Comparison of ENCODE assay signal across 24 cellular contexts in genomic region chr7:3033136-3033535, GRCh38. TPM values are rescaled to one million over a fixed set of nuclear protein-coding genes. Genes with fewer than 3 reads are reported as not detected.
DNase-seq lines count a peak whose midpoint lies in the region; ATAC-seq and TF ChIP-seq lines count a peak whose summit lies in the region.
"Had no signal": no experiment of that assay in that cellular context is flagged by ENCODE, and none has a peak within 500 bp of the region (broad histone marks: within the 10 kb centered on the region; RNA-seq: fewer than 3 reads in every experiment).

No MANE protein-coding gene starts in this region.

- CTCF ChIA-PET in CD8-positive, alpha-beta T cell (lab: Charles Lee): interaction anchor here (1.3 kb wide), 1 partner anchor 122 kb away, joined by 3 read pairs; no protein-coding TSS in a partner anchor
- CTCF ChIA-PET in activated CD8-positive, alpha-beta T cell treated with anti-CD3 and anti-CD28 coated beads, Interleukin-2, amount 10 ng/mL, durations not matched to agents 7 days and 5 days (lab: Charles Lee): no interaction called here

- no peak for TF ChIP-seq CTCF in CD8-positive, alpha-beta T cell (IDR thresholded peaks at IDR 0.05)

- peak overlapping the region; percentile 1 for H3K4me3 Mint-ChIP-seq in CD8-positive, alpha-beta T cell
- no peak overlapping the region for H3K4me3 Mint-ChIP-seq in activated CD8-positive, alpha-beta T cell treated with anti-CD3 and anti-CD28 coated beads, Interleukin-2, amount 10 ng/mL, durations not matched to agents 7 days and 5 days
- H3K4me3 Mint-ChIP-seq in immature natural killer cell: peak overlapping the region in 3 of 5 donors; percentile 10 to 55 (median 15)
- H3K4me3 Mint-ChIP-seq: activated CD4-positive, alpha-beta T cell treated with anti-CD3 and anti-CD28 coated beads, Interleukin-2, amount 10 ng/mL, durations not matched to agents 7 days and 5 days had no signal

- no peaks in the 10 kb centered on the region for H3K9me3 ChIP-seq in CD8-positive, alpha-beta T cell (ENCODE audit: low read length)
- H3K9me3 ChIP-seq: left ventricle myocardium inferior, Peyer's patch, tibial artery had no signal

- H3K36me3 Mint-ChIP-seq in CD8-positive, alpha-beta T cell: peaks cover 68% of the 10 kb centered on the region
- peaks cover 73% of the 10 kb centered on the region for H3K36me3 Mint-ChIP-seq in activated CD8-positive, alpha-beta T cell treated with anti-CD3 and anti-CD28 coated beads, Interleukin-2, amount 10 ng/mL, durations not matched to agents 7 days and 5 days (ENCODE audit: low read depth)
- H3K36me3 Mint-ChIP-seq in immature natural killer cell: peaks cover 15 to 21% (median 15%) of the 10 kb centered on the region in 3 donors

- no peak overlapping the region for H3K27ac ChIP-seq in CD8-positive, alpha-beta T cell (ENCODE audit: low read depth, low read length)
- H3K27ac ChIP-seq: 22Rv1, foreskin keratinocyte, left ventricle myocardium inferior, Peyer's patch, tibial artery had no signal

- H3K4me1 Mint-ChIP-seq in CD8-positive, alpha-beta T cell (ENCODE audit: low read depth): peaks cover 74% of the 10 kb centered on the region
- H3K4me1 Mint-ChIP-seq in activated CD8-positive, alpha-beta T cell treated with anti-CD3 and anti-CD28 coated beads, Interleukin-2, amount 10 ng/mL, durations not matched to agents 7 days and 5 days (ENCODE audit: low read depth): peaks cover 56% of the 10 kb centered on the region
- peaks cover 84 to 85% of the 10 kb centered on the region in 2 donors for H3K4me1 Mint-ChIP-seq in immature natural killer cell

- no peaks in the 10 kb centered on the region for H3K27me3 Mint-ChIP-seq in CD8-positive, alpha-beta T cell (ENCODE audit: low read depth)
- H3K27me3 Mint-ChIP-seq in activated CD8-positive, alpha-beta T cell treated with anti-CD3 and anti-CD28 coated beads, Interleukin-2, amount 10 ng/mL, durations not matched to agents 7 days and 5 days (ENCODE audit: low read depth): no peaks in the 10 kb centered on the region
- H3K27me3 Mint-ChIP-seq in immature natural killer cell (ENCODE audit: low read depth in 3 of 3): peaks cover 0 to 5% (median 0%) of the 10 kb centered on the region in 3 donors
- H3K27me3 Mint-ChIP-seq: activated CD4-positive, alpha-beta T cell treated with anti-CD3 and anti-CD28 coated beads, Interleukin-2, amount 10 ng/mL, durations not matched to agents 7 days and 5 days had no signal

- no peak overlapping the region for H3K4me3 ChIP-seq in CD8-positive, alpha-beta T cell (ENCODE audit: low read depth, low read length)
- H3K4me3 ChIP-seq: left ventricle myocardium inferior, Peyer's patch, tibial artery had no signal

- intact Hi-C loops in CD8-positive, alpha-beta T cell (cut with DNase I, micrococcal nuclease): no loop called here

- peak; percentile 22 for DNase-seq in DMS79 treated with DMSO at 0.1 percent for 48 hours (lab: John Stamatoyannopoulos, UW)
- DNase-seq in DMS79 (lab: John Stamatoyannopoulos, UW): no peak
- no peak for DNase-seq in CD8-positive, alpha-beta T cell
- DNase-seq in activated CD8-positive, alpha-beta T cell treated with anti-CD3 and anti-CD28 coated beads, Interleukin-2, amount 10 ng/mL, durations not matched to agents 7 days and 5 days: no peak
- no peak for DNase-seq in immature natural killer cell
- DNase-seq in central memory CD4-positive, alpha-beta T cell: no peak
- DNase-seq in NCI-H2196 treated with DMSO at 0.1 percent for 48 hours (lab: John Stamatoyannopoulos, UW; ENCODE audit: unreplicated experiment): no peak
- DNase-seq: activated CD4-positive, alpha-beta T cell treated with anti-CD3 and anti-CD28 coated beads, Interleukin-2, amount 10 ng/mL, durations not matched to agents 7 days and 5 days; activated CD8-positive, alpha-beta memory T cell treated with anti-CD3 and anti-CD28 coated beads, Interleukin-2, amount 50 U/mL, for 4 hours; activated gamma-delta T cell treated with Interleukin-2 at 50 U/mL for 16 hours; cerebellar nuclear complex; erythroblast; foreskin keratinocyte; GOT3; Karpas-422; left ventricle myocardium inferior; NCI-H1930; NCI-H510A; NK-92 treated with Interleukin-12 subunit alpha and Interleukin-12 subunit beta, amount 100 ng/mL, for 24 hours; stimulated activated naive CD4-positive, alpha-beta T cell treated with Interleukin-2 at 50 U/mL for 16 hours; tibial artery had no signal

- peaks cover 31% of the 10 kb centered on the region for H3K4me1 ChIP-seq in CD8-positive, alpha-beta T cell (ENCODE audit: insufficient read depth, low read length)
- H3K4me1 ChIP-seq: left ventricle myocardium inferior, Peyer's patch had no signal

- POLR2A ChIA-PET in CD8-positive, alpha-beta T cell (lab: Charles Lee): no interaction called here
- POLR2A ChIA-PET in activated CD8-positive, alpha-beta T cell treated with anti-CD3 and anti-CD28 coated beads, Interleukin-2, amount 10 ng/mL, durations not matched to agents 7 days and 5 days (lab: Charles Lee): no interaction called here

- no peaks in the 10 kb centered on the region for H3K27me3 ChIP-seq in CD8-positive, alpha-beta T cell (ENCODE audit: insufficient read depth, low read length)
- H3K27me3 ChIP-seq: foreskin keratinocyte, Peyer's patch, tibial artery had no signal

- peak overlapping the region; percentile 85 for H3K27ac Mint-ChIP-seq in CD8-positive, alpha-beta T cell
- H3K27ac Mint-ChIP-seq in activated CD8-positive, alpha-beta T cell treated with anti-CD3 and anti-CD28 coated beads, Interleukin-2, amount 10 ng/mL, durations not matched to agents 7 days and 5 days: peak overlapping the region; percentile 10
- peak overlapping the region; percentile 50 to 94 (median 82) for H3K27ac Mint-ChIP-seq in immature natural killer cell

- H3K9me3 Mint-ChIP-seq in CD8-positive, alpha-beta T cell: no peaks in the 10 kb centered on the region
- no peaks in the 10 kb centered on the region for H3K9me3 Mint-ChIP-seq in activated CD8-positive, alpha-beta T cell treated with anti-CD3 and anti-CD28 coated beads, Interleukin-2, amount 10 ng/mL, durations not matched to agents 7 days and 5 days (ENCODE audit: insufficient read depth)
- no peaks in the 10 kb centered on the region for H3K9me3 Mint-ChIP-seq in immature natural killer cell
- H3K9me3 Mint-ChIP-seq: activated CD4-positive, alpha-beta T cell treated with anti-CD3 and anti-CD28 coated beads, Interleukin-2, amount 10 ng/mL, durations not matched to agents 7 days and 5 days had no signal

- H3K36me3 ChIP-seq in CD8-positive, alpha-beta T cell (ENCODE audit: insufficient read depth, low read length): no peaks in the 10 kb centered on the region
- H3K36me3 ChIP-seq: left ventricle myocardium inferior, Peyer's patch, tibial artery had no signal

- no peak for ATAC-seq in CD8-positive, alpha-beta T cell
- no peak for ATAC-seq in activated CD8-positive, alpha-beta T cell treated with anti-CD3 and anti-CD28 coated beads, Interleukin-2, amount 10 ng/mL, durations not matched to agents 7 days and 5 days
- ATAC-seq in HG03342 (IDR thresholded peaks at IDR 0.05; ENCODE audit: unreplicated experiment): no peak
- ATAC-seq: foreskin keratinocyte had no signal

RNA-seq across cellular contexts. Expression of gene CARD11, which starts 10.5 kb away (rescaled TPM):
- 100 to 1,000 TPM; 114 to 117 TPM for total RNA-seq in CD8-positive, alpha-beta T cell
- total RNA-seq in activated CD8-positive, alpha-beta T cell treated with anti-CD3 and anti-CD28 coated beads, Interleukin-2, amount 10 ng/mL, durations not matched to agents 7 days and 5 days: 100 to 1,000 TPM; 178 TPM
- 10 to 100 TPM in 2 of 3 donors, 1 to 10 TPM in 1; 3.3 to 76.5 (median 18.7) TPM for polyA plus RNA-seq in immature natural killer cell

Comparison
In these comparisons a context has a peak if more than half of its experiments do, and no peak if none do; other contexts are left out.
1. H3K27ac Mint-ChIP-seq: peak in every context shown above with its lines; median percentile 85 in CD8-positive, alpha-beta T cell; 82 in immature natural killer cell; 10 in activated CD8-positive, alpha-beta T cell treated with anti-CD3 and anti-CD28 coated beads, Interleukin-2, amount 10 ng/mL, durations not matched to agents 7 days and 5 days.